24 cellular contexts compared by ENCODE assay signal in genomic region chr14:78611031-78611430, GRCh38.
"Had no signal": no experiment of that assay in that cellular context is flagged by ENCODE, and none has a peak within 500 bp of the region (broad histone marks: within the 10 kb centered on the region; RNA-seq: fewer than 3 reads in every experiment).

No MANE protein-coding gene starts in this region.

- H3K4me1 Mint-ChIP-seq: activated naive CD8-positive, alpha-beta T cell treated with anti-CD3 and anti-CD28 coated beads, Interleukin-2, amount 50 U/mL, for 24 hours; memory B cell; T-helper 17 cell had no signal

- DNase-seq: activated CD4-positive, alpha-beta memory T cell treated with anti-CD3 and anti-CD28 coated beads for 36 hours; activated CD4-positive, alpha-beta T cell treated with anti-CD3 and anti-CD28 coated beads for 48 hours; activated CD4-positive, CD25-positive, alpha-beta regulatory T cell; activated gamma-delta T cell; activated naive CD4-positive, alpha-beta T cell treated with anti-CD3 and anti-CD28 coated beads, Interleukin-2, amount 50 U/mL, for 16 hours; activated naive CD8-positive, alpha-beta T cell treated with anti-CD3 and anti-CD28 coated beads, Interleukin-2, amount 50 U/mL, for 24 hours; effector memory CD4-positive, alpha-beta T cell; heart right ventricle; islet precursor cell; left cardiac atrium; pancreas; psoas muscle; stimulated activated CD4-positive, alpha-beta T cell treated with anti-CD3 and anti-CD28 coated beads, Interleukin-4, amount 100 ng/mL, for 4 hours; substantia nigra; T-helper 17 cell; thyroid gland had no signal

- H3K36me3 ChIP-seq: cardiac muscle cell, heart right ventricle, neutrophil, pancreas, right atrium auricular region, thyroid gland had no signal

- H3K9me3 ChIP-seq: heart right ventricle, neutrophil, pancreas, psoas muscle, right atrium auricular region, thyroid gland had no signal

- H3K27ac Mint-ChIP-seq: activated CD4-positive, alpha-beta memory T cell treated with anti-CD3 and anti-CD28 coated beads for 36 hours; activated naive CD8-positive, alpha-beta T cell treated with anti-CD3 and anti-CD28 coated beads, Interleukin-2, amount 50 U/mL, for 24 hours; activated T-helper 1 cell treated with anti-CD3 and anti-CD28 coated beads, Interleukin-12 subunit alpha, Interleukin-12 subunit beta, Interleukin-2, Interleukin-4 antibody, amounts not matched to agents 30 ng/mL and 10 ng/mL and 1 ng/mL, durations not matched to agents 14 hours and 24 hours and 36 hours; memory B cell; natural killer cell treated with Interleukin-12 subunit alpha and Interleukin-12 subunit beta and Interleukin-15 and Interleukin-18, amount 100 ng/mL, for 72 hours; stimulated activated naive CD8-positive, alpha-beta T cell treated with anti-CD3 and anti-CD28 coated beads, Interleukin-15, Interleukin-2, amounts not matched to agents 100 ng/mL and 50 ng/mL, for 24 hours; T-helper 17 cell had no signal

- H3K27me3 ChIP-seq: cardiac muscle cell, neutrophil, pancreas, right atrium auricular region, thyroid gland had no signal

- H3K4me3 ChIP-seq: cardiac muscle cell, heart right ventricle, pancreas, psoas muscle, right atrium auricular region, thyroid gland had no signal

- H3K9me3 Mint-ChIP-seq: activated CD4-positive, alpha-beta memory T cell treated with anti-CD3 and anti-CD28 coated beads for 36 hours; activated naive CD8-positive, alpha-beta T cell treated with anti-CD3 and anti-CD28 coated beads, Interleukin-2, amount 50 U/mL, for 24 hours; activated T-helper 1 cell treated with anti-CD3 and anti-CD28 coated beads, Interleukin-12 subunit alpha, Interleukin-12 subunit beta, Interleukin-2, Interleukin-4 antibody, amounts not matched to agents 30 ng/mL and 10 ng/mL and 1 ng/mL, durations not matched to agents 14 hours and 24 hours and 36 hours; memory B cell; natural killer cell treated with Interleukin-12 subunit alpha and Interleukin-12 subunit beta and Interleukin-15 and Interleukin-18, amount 100 ng/mL, for 72 hours; stimulated activated naive CD8-positive, alpha-beta T cell treated with anti-CD3 and anti-CD28 coated beads, Interleukin-15, Interleukin-2, amounts not matched to agents 100 ng/mL and 50 ng/mL, for 24 hours had no signal

- H3K4me1 ChIP-seq: heart right ventricle, pancreas, psoas muscle, right atrium auricular region had no signal

- H3K27ac ChIP-seq: cardiac muscle cell, heart right ventricle, neutrophil, pancreas, psoas muscle, right atrium auricular region, thyroid gland had no signal

- H3K36me3 Mint-ChIP-seq: activated CD4-positive, alpha-beta memory T cell treated with anti-CD3 and anti-CD28 coated beads for 36 hours; memory B cell; natural killer cell treated with Interleukin-12 subunit alpha and Interleukin-12 subunit beta and Interleukin-15 and Interleukin-18, amount 100 ng/mL, for 72 hours had no signal

- H3K27me3 Mint-ChIP-seq: activated naive CD8-positive, alpha-beta T cell treated with anti-CD3 and anti-CD28 coated beads, Interleukin-2, amount 50 U/mL, for 24 hours had no signal

- H3K4me3 Mint-ChIP-seq: activated CD4-positive, alpha-beta memory T cell treated with anti-CD3 and anti-CD28 coated beads for 36 hours; activated naive CD8-positive, alpha-beta T cell treated with anti-CD3 and anti-CD28 coated beads, Interleukin-2, amount 50 U/mL, for 24 hours; activated T-helper 1 cell treated with anti-CD3 and anti-CD28 coated beads, Interleukin-12 subunit alpha, Interleukin-12 subunit beta, Interleukin-2, Interleukin-4 antibody, amounts not matched to agents 30 ng/mL and 10 ng/mL and 1 ng/mL, durations not matched to agents 14 hours and 24 hours and 36 hours; memory B cell; natural killer cell treated with Interleukin-12 subunit alpha and Interleukin-12 subunit beta and Interleukin-15 and Interleukin-18, amount 100 ng/mL, for 72 hours; stimulated activated naive CD8-positive, alpha-beta T cell treated with anti-CD3 and anti-CD28 coated beads, Interleukin-15, Interleukin-2, amounts not matched to agents 100 ng/mL and 50 ng/mL, for 24 hours; T-helper 17 cell had no signal

- ATAC-seq: activated naive CD8-positive, alpha-beta T cell treated with anti-CD3 and anti-CD28 coated beads, Interleukin-2, amount 50 U/mL, for 24 hours; esophagus mucosa; heart right ventricle; left cardiac atrium; natural killer cell treated with Interleukin-12 subunit alpha and Interleukin-12 subunit beta and Interleukin-15 and Interleukin-18, amount 100 ng/mL, for 72 hours; pancreas; psoas muscle; T-helper 17 cell had no signal
